ENCODE assay signal across 21 cellular contexts in genomic region chrX:47321978-47322377, GRCh38. TPM values are rescaled to one million over a fixed set of nuclear protein-coding genes. Genes with fewer than 3 reads are reported as not detected.
DNase-seq lines count a peak whose midpoint lies in the region; ATAC-seq and TF ChIP-seq lines count a peak whose summit lies in the region.
"Had no signal": no experiment of that assay in that cellular context is flagged by ENCODE, and none has a peak within 500 bp of the region (broad histone marks: within the 10 kb centered on the region; RNA-seq: fewer than 3 reads in every experiment).

No MANE protein-coding gene starts in this region.

- H3K36me3 ChIP-seq in HUES6 (ENCODE audit: control insufficient read depth, insufficient read depth, low read length) (no peaks in the 10 kb centered on the region), parathyroid adenoma (ENCODE audit: control insufficient read depth, insufficient read depth, low read length) (no peaks in the 10 kb centered on the region)
- H3K36me3 ChIP-seq: esophagus squamous epithelium had no signal

- H3K79me2 ChIP-seq in parathyroid adenoma = no peaks in the 10 kb centered on the region

- peak; percentile 71 for DNase-seq in chondrocyte (ENCODE audit: low spot score)
- DNase-seq in iPS-NIHi7 (ENCODE audit: extremely low spot score) = peak; percentile 47
- no peak for DNase-seq in sciatic nerve (ENCODE audit: low spot score)
- DNase-seq in LoVo (ENCODE audit: low spot score) = no peak
- DNase-seq in NK-92 (lab: John Stamatoyannopoulos, UW; ENCODE audit: unreplicated experiment) = no peak
- DNase-seq: activated naive CD4-positive, alpha-beta T cell; amniotic stem cell; DND-41; effector CD4-positive, alpha-beta T cell; esophagus squamous epithelium; Karpas-422; NCI-H1048; NCI-H2107; OCI-M1; SHP77; stimulated activated naive B cell treated with anti-CD40 and anti-IgM and Interleukin-4, amounts not matched to agents 10 μg/mL and 1 μg/mL and 100 μg/mL, for 72 hours had no signal

- H3K27me3 Mint-ChIP-seq in chondrocyte (ENCODE audit: low read depth) = no peaks in the 10 kb centered on the region
- H3K27me3 Mint-ChIP-seq: central memory CD8-positive, alpha-beta T cell had no signal

- H3K27me3 ChIP-seq in HUES6 (ENCODE audit: control insufficient read depth, insufficient read depth, low read length) = no peaks in the 10 kb centered on the region
- no peaks in the 10 kb centered on the region for H3K27me3 ChIP-seq in parathyroid adenoma (ENCODE audit: control insufficient read depth, insufficient read depth, low read length)
- H3K27me3 ChIP-seq: esophagus squamous epithelium had no signal

- ATAC-seq in sciatic nerve (no peak), GM21717 (IDR thresholded peaks at IDR 0.05; ENCODE audit: unreplicated experiment) (no peak)
- ATAC-seq: mucosa of descending colon; stimulated activated naive B cell treated with anti-CD40 and anti-IgM and Interleukin-4, amounts not matched to agents 10 μg/mL and 1 μg/mL and 100 μg/mL, for 72 hours had no signal

- H3K9me3 Mint-ChIP-seq in chondrocyte (ENCODE audit: low read depth) = peaks cover 3% of the 10 kb centered on the region
- H3K9me3 Mint-ChIP-seq: central memory CD8-positive, alpha-beta T cell had no signal

- H3K4me1 Mint-ChIP-seq in chondrocyte (ENCODE audit: low read depth) = no peaks in the 10 kb centered on the region
- H3K4me1 Mint-ChIP-seq: central memory CD8-positive, alpha-beta T cell had no signal

- H3K9me3 ChIP-seq in HUES6 (ENCODE audit: control insufficient read depth, insufficient read depth, low read depth, low read length) (no peaks in the 10 kb centered on the region), parathyroid adenoma (ENCODE audit: control insufficient read depth, low read length) (no peaks in the 10 kb centered on the region)
- H3K9me3 ChIP-seq: esophagus squamous epithelium, mucosa of descending colon had no signal

- no peaks in the 10 kb centered on the region for H3K36me3 Mint-ChIP-seq in chondrocyte (ENCODE audit: low read depth)
- H3K36me3 Mint-ChIP-seq: stimulated activated naive B cell treated with anti-CD40 and anti-IgM and Interleukin-4, amounts not matched to agents 10 μg/mL and 1 μg/mL and 100 μg/mL, for 72 hours had no signal

- H2AFZ ChIP-seq in parathyroid adenoma = peak overlapping the region; percentile 84

- H3K4me3 Mint-ChIP-seq in chondrocyte (ENCODE audit: unreplicated experiment) = no peak overlapping the region
- H3K4me3 Mint-ChIP-seq: central memory CD8-positive, alpha-beta T cell; stimulated activated naive B cell treated with anti-CD40 and anti-IgM and Interleukin-4, amounts not matched to agents 10 μg/mL and 1 μg/mL and 100 μg/mL, for 72 hours had no signal

- no peak for TF ChIP-seq CTCF in chondrocyte (IDR thresholded peaks at IDR 0.05)
- no peak for TF ChIP-seq CTCF in parathyroid adenoma (IDR thresholded peaks at IDR 0.05)

- H3K27ac Mint-ChIP-seq in chondrocyte (ENCODE audit: unreplicated experiment) = no peak overlapping the region
- H3K27ac Mint-ChIP-seq: stimulated activated naive B cell treated with anti-CD40 and anti-IgM and Interleukin-4, amounts not matched to agents 10 μg/mL and 1 μg/mL and 100 μg/mL, for 72 hours had no signal

- intact Hi-C loops in sciatic nerve (cut with DNase I) = no loop called here

- H3K4me3 ChIP-seq in HUES6 (ENCODE audit: low read depth, low read length) (peak overlapping the region; percentile 43), parathyroid adenoma (ENCODE audit: low read depth, low read length) (no peak overlapping the region)
- H3K4me3 ChIP-seq: esophagus squamous epithelium, mucosa of descending colon had no signal

- H3K4me2 ChIP-seq in parathyroid adenoma (ENCODE audit: low read length) = no peak overlapping the region

- H3K9ac ChIP-seq in HUES6 (ENCODE audit: low read length) = peak overlapping the region; percentile 65
- no peak overlapping the region for H3K9ac ChIP-seq in parathyroid adenoma

- H3K4me1 ChIP-seq in HUES6 (ENCODE audit: control insufficient read depth, insufficient read depth, low read length) = peaks cover 16% of the 10 kb centered on the region
- no peaks in the 10 kb centered on the region for H3K4me1 ChIP-seq in parathyroid adenoma
- H3K4me1 ChIP-seq: esophagus squamous epithelium had no signal

- peak overlapping the region; percentile 59 for H3K27ac ChIP-seq in HUES6 (ENCODE audit: low read depth, low read length)
- no peak overlapping the region for H3K27ac ChIP-seq in parathyroid adenoma
- H3K27ac ChIP-seq: esophagus squamous epithelium had no signal

RNA-seq across cellular contexts. Expression of gene ZNF157, which starts 48.4 kb away (rescaled TPM):
- total RNA-seq in chondrocyte (0.15 to 0.22 TPM in 2 of 3 replicates, not detected in the other), sciatic nerve (0.71 TPM)

Comparison
In these comparisons a context has a peak if more than half of its experiments do, and no peak if none do; other contexts are left out.
1. DNase-seq: peak in chondrocyte (single experiment) and iPS-NIHi7 (single experiment); none in sciatic nerve (single experiment), LoVo (single experiment) and NK-92 (single experiment).